ENCODE assay signal across 22 cellular contexts in genomic region chr4:69727924-69728323, GRCh38.
"Had no signal": no experiment of that assay in that cellular context is flagged by ENCODE, and none has a peak within 500 bp of the region (broad histone marks: within the 10 kb centered on the region; RNA-seq: fewer than 3 reads in every experiment).

No MANE protein-coding gene starts in this region.

- H3K4me3 Mint-ChIP-seq: immature natural killer cell; naive B cell; nephron progenitor cell; stimulated activated memory B cell treated with anti-CD40 and anti-IgM and Interleukin-4, amounts not matched to agents 10 μg/mL and 1 μg/mL and 100 μg/mL, for 72 hours; stimulated activated naive CD8-positive, alpha-beta T cell treated with anti-CD3 and anti-CD28 coated beads, Interleukin-15, Interleukin-2, amounts not matched to agents 100 ng/mL and 50 ng/mL, for 24 hours had no signal

- H3K9me3 ChIP-seq: psoas muscle, right lobe of liver, testis had no signal

- DNase-seq: cortex of kidney; dorsolateral prefrontal cortex; effector CD8-positive, alpha-beta T cell; foreskin keratinocyte; immature natural killer cell; kidney; left cardiac atrium; mesendoderm; naive B cell; nephron progenitor cell; psoas muscle; retina; right lobe of liver; spleen; stimulated activated CD4-positive, alpha-beta T cell treated with anti-CD3 and anti-CD28 coated beads, Interleukin-15, amount 100 ng/mL, for 24 hours; stimulated activated CD4-positive, alpha-beta T cell treated with anti-CD3 and anti-CD28 coated beads, Interleukin-1b, Interleukin-23, amount 100 ng/mL, for 48 hours; stimulated activated CD4-positive, alpha-beta T cell treated with anti-CD3 and anti-CD28 coated beads, Interleukin-4, amount 100 ng/mL, for 24 hours; testis had no signal

- H3K27ac Mint-ChIP-seq: immature natural killer cell; naive B cell; nephron progenitor cell; stimulated activated memory B cell treated with anti-CD40 and anti-IgM and Interleukin-4, amounts not matched to agents 10 μg/mL and 1 μg/mL and 100 μg/mL, for 72 hours; stimulated activated naive CD8-positive, alpha-beta T cell treated with anti-CD3 and anti-CD28 coated beads, Interleukin-15, Interleukin-2, amounts not matched to agents 100 ng/mL and 50 ng/mL, for 24 hours had no signal

- H3K4me3 ChIP-seq: dorsolateral prefrontal cortex, psoas muscle, right lobe of liver, spleen, testis, tibial nerve had no signal

- H3K36me3 Mint-ChIP-seq: naive B cell; stimulated activated memory B cell treated with anti-CD40 and anti-IgM and Interleukin-4, amounts not matched to agents 10 μg/mL and 1 μg/mL and 100 μg/mL, for 72 hours had no signal

- H3K27me3 Mint-ChIP-seq: naive B cell; stimulated activated memory B cell treated with anti-CD40 and anti-IgM and Interleukin-4, amounts not matched to agents 10 μg/mL and 1 μg/mL and 100 μg/mL, for 72 hours; stimulated activated naive CD8-positive, alpha-beta T cell treated with anti-CD3 and anti-CD28 coated beads, Interleukin-15, Interleukin-2, amounts not matched to agents 100 ng/mL and 50 ng/mL, for 24 hours had no signal

- H3K4me1 ChIP-seq: psoas muscle, testis had no signal

- ATAC-seq: esophagus mucosa; foreskin keratinocyte; left cardiac atrium; psoas muscle; stimulated activated memory B cell treated with anti-CD40 and anti-IgM and Interleukin-4, amounts not matched to agents 10 μg/mL and 1 μg/mL and 100 μg/mL, for 72 hours had no signal

- H3K27ac ChIP-seq: foreskin keratinocyte, psoas muscle, testis had no signal

- H3K36me3 ChIP-seq: right lobe of liver, tibial nerve had no signal

- H3K4me1 Mint-ChIP-seq: naive B cell; nephron progenitor cell; stimulated activated memory B cell treated with anti-CD40 and anti-IgM and Interleukin-4, amounts not matched to agents 10 μg/mL and 1 μg/mL and 100 μg/mL, for 72 hours had no signal

- H3K27me3 ChIP-seq: dorsolateral prefrontal cortex, foreskin keratinocyte, right lobe of liver, spleen, testis, tibial nerve had no signal

- H3K9me3 Mint-ChIP-seq: immature natural killer cell, nephron progenitor cell had no signal
